15 cellular contexts compared by ENCODE assay signal in the genomic region with DNA sequence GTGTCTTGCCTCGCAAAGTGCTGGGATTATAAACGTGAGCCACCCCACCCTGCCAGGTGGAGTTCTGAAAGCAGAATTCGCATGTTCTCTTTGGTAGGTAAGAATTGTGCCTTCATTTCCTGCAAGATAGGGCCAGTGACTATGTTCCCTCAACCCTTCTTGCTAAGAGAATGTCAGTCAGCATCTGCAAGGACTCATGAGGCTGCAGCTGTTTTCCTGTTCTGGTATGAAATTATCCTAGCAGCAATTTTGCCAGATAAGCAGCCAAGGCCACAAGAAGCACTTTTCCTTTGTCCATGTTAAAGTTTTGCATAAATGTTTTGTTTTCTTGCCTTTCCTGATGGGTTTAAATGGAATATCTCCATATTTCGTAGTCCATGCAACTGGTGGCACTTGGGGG. TPM values are rescaled to one million over a fixed set of nuclear protein-coding genes. Genes with fewer than 3 reads are reported as not detected.
A peak's percentile ranks its signal among the peaks of the same experiment; 100 is the strongest.
DNase-seq lines count a peak whose midpoint lies in the region; ATAC-seq and TF ChIP-seq lines count a peak whose summit lies in the region.
"Had no signal": no experiment of that assay in that cellular context is flagged by ENCODE, and none has a peak within 500 bp of the region (broad histone marks: within the 10 kb centered on the region; RNA-seq: fewer than 3 reads in every experiment).

No MANE protein-coding gene starts in this region.

- no peak for TF ChIP-seq EP300 in ovary (IDR thresholded peaks at IDR 0.05)

- no peaks in the 10 kb centered on the region for H3F3A ChIP-seq in GM23338 (replicated peaks; ENCODE audit: low read depth)
- H3F3A ChIP-seq in MM.1S (ENCODE audit: insufficient read depth, low read length) = no peaks in the 10 kb centered on the region

- no peaks in the 10 kb centered on the region for H3K9me3 Mint-ChIP-seq in GM23338
- no peaks in the 10 kb centered on the region for H3K9me3 Mint-ChIP-seq in T-helper 2 cell treated with Interferon-gamma antibody and Interleukin-4, amounts not matched to agents 5 μg/mL and 100 μg/mL, for 36 hours

- H3K4me1 ChIP-seq in GM23338 (ENCODE audit: insufficient read depth) (no peaks in the 10 kb centered on the region), MM.1S (ENCODE audit: low read length) (peaks cover 16% of the 10 kb centered on the region; the same call in 1 of the 2 replicates), mesendoderm (ENCODE audit: control insufficient read depth, low read depth, low read length) (no peaks in the 10 kb centered on the region), ovary (ENCODE audit: insufficient read depth) (no peaks in the 10 kb centered on the region), gastrocnemius medialis (no peaks in the 10 kb centered on the region)
- H3K4me1 ChIP-seq: A549 had no signal

- no peak overlapping the region for H4K8ac ChIP-seq in mesendoderm (ENCODE audit: low read depth, low read length)

- no peak overlapping the region for H4K5ac ChIP-seq in mesendoderm (ENCODE audit: low read length)

- H3K56ac ChIP-seq in mesendoderm (ENCODE audit: low read length) = no peak overlapping the region

- H3K9ac ChIP-seq in MM.1S (ENCODE audit: low read length) = no peak overlapping the region
- H3K9ac ChIP-seq in mesendoderm (ENCODE audit: low read length) = no peak overlapping the region
- H3K9ac ChIP-seq: GM23248 had no signal

- no peaks in the 10 kb centered on the region for H3K27me3 Mint-ChIP-seq in GM23338 (ENCODE audit: insufficient read depth, low read depth, poor library complexity)
- H3K27me3 Mint-ChIP-seq in T-helper 2 cell treated with Interferon-gamma antibody and Interleukin-4, amounts not matched to agents 5 μg/mL and 100 μg/mL, for 36 hours (ENCODE audit: low read depth) = peaks cover 4% of the 10 kb centered on the region

- no peak overlapping the region for H3K4me3 ChIP-seq in GM23338
- no peak overlapping the region for H3K4me3 ChIP-seq in MM.1S (ENCODE audit: low read length)
- H3K4me3 ChIP-seq in mesendoderm (ENCODE audit: low read length) = no peak overlapping the region
- no peak overlapping the region for H3K4me3 ChIP-seq in ovary
- no peak overlapping the region for H3K4me3 ChIP-seq in gastrocnemius medialis
- H3K4me3 ChIP-seq: A549, GM12878, GM23248 had no signal

- no peak overlapping the region for H3K4me3 Mint-ChIP-seq in GM23338
- H3K4me3 Mint-ChIP-seq in T-helper 2 cell treated with Interferon-gamma antibody and Interleukin-4, amounts not matched to agents 5 μg/mL and 100 μg/mL, for 36 hours = no peak overlapping the region
- H3K4me3 Mint-ChIP-seq: CD14-positive monocyte; CD8-positive, alpha-beta T cell had no signal

- H2AFZ ChIP-seq in GM23338 = peak overlapping the region; percentile 24; the same call in 1 of the 2 replicates
- no peak overlapping the region for H2AFZ ChIP-seq in MM.1S (ENCODE audit: low read length)
- H2AFZ ChIP-seq: GM23248 had no signal

- ATAC-seq in GM23338 (no peak), HG02763 (IDR thresholded peaks at IDR 0.05; ENCODE audit: unreplicated experiment) (no peak), gastrocnemius medialis (no peak)
- ATAC-seq: A549; CD8-positive, alpha-beta T cell; GM12878 had no signal

- H3K79me1 ChIP-seq in mesendoderm (ENCODE audit: low read length) = no peaks in the 10 kb centered on the region

- no peak overlapping the region for H3K27ac ChIP-seq in GM23338 (ENCODE audit: low read depth)
- H3K27ac ChIP-seq in MM.1S (ENCODE audit: low read length) = no peak overlapping the region
- H3K27ac ChIP-seq in mesendoderm (ENCODE audit: low read depth, low read length) = no peak overlapping the region
- peak overlapping the region in 1 of 2 donors; percentile 50 for H3K27ac ChIP-seq in ovary
- no peak overlapping the region for H3K27ac ChIP-seq in gastrocnemius medialis
- H3K27ac ChIP-seq: A549, GM23248 had no signal

- H3K9me2 ChIP-seq in GM23338 (ENCODE audit: insufficient read depth) = 0 out of 2 replicates have a peak, but pooled peaks cover 6% of the 10 kb centered on the region
- H3K9me2 ChIP-seq in MM.1S (replicated peaks; ENCODE audit: insufficient read depth, low read length) = no peaks in the 10 kb centered on the region

- H4K20me1 ChIP-seq in GM23338 (replicated peaks; ENCODE audit: insufficient read depth) (no peaks in the 10 kb centered on the region), MM.1S (ENCODE audit: insufficient read depth, low read length) (no peaks in the 10 kb centered on the region)

- no peaks in the 10 kb centered on the region for H3K36me3 Mint-ChIP-seq in GM23338 (ENCODE audit: low read depth)
- no peaks in the 10 kb centered on the region for H3K36me3 Mint-ChIP-seq in T-helper 2 cell treated with Interferon-gamma antibody and Interleukin-4, amounts not matched to agents 5 μg/mL and 100 μg/mL, for 36 hours (ENCODE audit: low read depth)
- H3K36me3 Mint-ChIP-seq: CD14-positive monocyte; CD8-positive, alpha-beta T cell had no signal

- H2AK5ac ChIP-seq in mesendoderm (ENCODE audit: low read length) = no peak overlapping the region

- peak overlapping the region; percentile 12 for H3K18ac ChIP-seq in mesendoderm (ENCODE audit: low read length)

- no peaks in the 10 kb centered on the region for H3K79me2 ChIP-seq in GM23338 (replicated peaks; ENCODE audit: insufficient read depth)
- no peaks in the 10 kb centered on the region for H3K79me2 ChIP-seq in MM.1S (ENCODE audit: low read length)
- no peaks in the 10 kb centered on the region for H3K79me2 ChIP-seq in mesendoderm (ENCODE audit: control insufficient read depth, insufficient read depth, low read length)

- H3K4me1 Mint-ChIP-seq in GM23338 = peaks cover 18% of the 10 kb centered on the region
- H3K4me1 Mint-ChIP-seq in T-helper 2 cell treated with Interferon-gamma antibody and Interleukin-4, amounts not matched to agents 5 μg/mL and 100 μg/mL, for 36 hours (ENCODE audit: low read depth) = no peaks in the 10 kb centered on the region
- H3K4me1 Mint-ChIP-seq: CD14-positive monocyte had no signal

- no peak for TF ChIP-seq CTCF in GM23338 (conservative IDR thresholded peaks at IDR 0.05; ENCODE audit: low read depth in 2 of 2)
- TF ChIP-seq CTCF in MM.1S (IDR thresholded peaks at IDR 0.05; ENCODE audit: low read length) = no peak
- no peak for TF ChIP-seq CTCF in ovary (IDR thresholded peaks at IDR 0.05)
- no peak for TF ChIP-seq CTCF in gastrocnemius medialis (IDR thresholded peaks at IDR 0.05 in 4 of 5, conservative IDR thresholded peaks at IDR 0.05 in 1 of 5)

- no peak overlapping the region for H3K27ac Mint-ChIP-seq in GM23338
- no peak overlapping the region for H3K27ac Mint-ChIP-seq in T-helper 2 cell treated with Interferon-gamma antibody and Interleukin-4, amounts not matched to agents 5 μg/mL and 100 μg/mL, for 36 hours
- H3K27ac Mint-ChIP-seq: CD8-positive, alpha-beta T cell had no signal

- no CpG with 5 or more reads among the region's 4 CpGs for WGBS in mesendoderm (ENCODE audit: extremely low coverage, insufficient coverage, low lambda C conversion rate)
- 39 to 46% (median 41%) methylated on average over 4 of the region's 4 CpGs for WGBS in ovary, 3 donors

- H3K36me3 ChIP-seq in GM23338 (ENCODE audit: insufficient read depth) (no peaks in the 10 kb centered on the region), MM.1S (replicated peaks; ENCODE audit: insufficient read depth, low read length) (no peaks in the 10 kb centered on the region), mesendoderm (ENCODE audit: control insufficient read depth, insufficient read depth, low read length) (no peaks in the 10 kb centered on the region), ovary (no peaks in the 10 kb centered on the region), gastrocnemius medialis (no peaks in the 10 kb centered on the region)

- H2BK5ac ChIP-seq in mesendoderm (ENCODE audit: low read length) = no peak overlapping the region

- intact Hi-C loops in ovary (cut with DNase I) = loop anchor here in 2 of 4 donors (10.0 kb wide), 3 partner anchors 98 to 162 kb away; no protein-coding TSS in a partner anchor
- intact Hi-C loops in gastrocnemius medialis (cut with DNase I; ENCODE audit: low total_unique reads) = loop anchor here (10.0 kb wide), 1 partner anchor 112 kb away; no protein-coding TSS in a partner anchor

- no peak overlapping the region for H3K4ac ChIP-seq in mesendoderm (ENCODE audit: low read depth, low read length)

- TF ChIP-seq POLR2A in ovary (IDR thresholded peaks at IDR 0.05) = no peak
- TF ChIP-seq POLR2A in gastrocnemius medialis (IDR thresholded peaks at IDR 0.05) = no peak

- H3K4me2 ChIP-seq in GM23338 (no peak overlapping the region), MM.1S (ENCODE audit: low read depth, low read length) (no peak overlapping the region), mesendoderm (ENCODE audit: low read length) (no peak overlapping the region)
- H3K4me2 ChIP-seq: A549 had no signal

- in situ Hi-C loops in gastrocnemius medialis (cut with MboI; ENCODE audit: low sequenced_read_pairs in 4 of 4) = loop anchor here in 1 of 4 donors (10.0 to 25.0 kb wide), 2 partner anchors 90 to 162 kb away; no protein-coding TSS in a partner anchor

- no peaks in the 10 kb centered on the region for H3K27me3 ChIP-seq in GM23338 (ENCODE audit: insufficient read depth)
- no peaks in the 10 kb centered on the region for H3K27me3 ChIP-seq in MM.1S (replicated peaks; ENCODE audit: insufficient read depth, low read length)
- H3K27me3 ChIP-seq in mesendoderm (ENCODE audit: insufficient read depth, low read length, poor library complexity) = no peaks in the 10 kb centered on the region
- H3K27me3 ChIP-seq in ovary = no peaks in the 10 kb centered on the region
- no peaks in the 10 kb centered on the region for H3K27me3 ChIP-seq in gastrocnemius medialis

- H2BK120ac ChIP-seq in mesendoderm (ENCODE audit: low read depth, low read length) = no peak overlapping the region

- no peak for DNase-seq in GM23338 (ENCODE audit: low spot score)
- peak; percentile 48 for DNase-seq in MM.1S
- no peak for DNase-seq in mesendoderm
- peak in 3 of 5 donors; percentile 35 to 54 (median 47) for DNase-seq in ovary
- DNase-seq in T-helper 2 cell treated with Interferon-gamma antibody and Interleukin-4, amounts not matched to agents 5 μg/mL and 100 μg/mL, for 36 hours (ENCODE audit: low spot score) = no peak
- no peak for DNase-seq in GF-D8 (lab: John Stamatoyannopoulos, UW)
- no peak for DNase-seq in gastrocnemius medialis
- DNase-seq: CD8-positive, alpha-beta T cell; COR-L47; GM23248; H7 had no signal

- H3K9me3 ChIP-seq in MM.1S (replicated peaks; ENCODE audit: insufficient read depth, low read length) (no peaks in the 10 kb centered on the region), ovary (no peaks in the 10 kb centered on the region), gastrocnemius medialis (no peaks in the 10 kb centered on the region)
- H3K9me3 ChIP-seq: A549 had no signal

- no peak overlapping the region for H3K23ac ChIP-seq in mesendoderm (ENCODE audit: low read length)

- no peak overlapping the region for H2BK15ac ChIP-seq in mesendoderm (replicated peaks; ENCODE audit: low read depth)

TF ChIP-seq in GM23338, 12 proteins besides CTCF, POLR2A, EP300 and RAD21 (continues in another document):
- TF ChIP-seq ZNF114 (CRISPR knock-in tag; IDR thresholded peaks at IDR 0.05) = no peak
- TF ChIP-seq POLR2AphosphoS5 (IDR thresholded peaks at IDR 0.05; ENCODE audit: low read depth) = no peak

RNA-seq across cellular contexts. Expression of a gene that starts 6.8 kb away (rescaled TPM):
- 9.6 and 12.2 TPM in 2 replicates for total RNA-seq in GM23338 (2014; rRNA removed; shearing (Covaris generic))
- 2.8 and 2.9 TPM in 2 replicates for polyA plus RNA-seq in GM23338 (2016; fragmentation: Nextera tagmentation; extraction: Ambion mirVana)
- 10.2 TPM for polyA plus RNA-seq in mesendoderm (2013, experiment 1 of 2)
- 10.4 TPM for polyA plus RNA-seq in mesendoderm (2013, experiment 2 of 2)
- total RNA-seq in ovary = 10 to 100 TPM; 15.7 to 28.7 (median 19.2) TPM
- 10 to 100 TPM in 1 of 2 donors, 1 to 10 TPM in 1; 5.9 to 10.9 TPM for polyA plus RNA-seq in ovary
- 10 to 100 TPM in 1 of 4 donors, 1 to 10 TPM in 3; 4.6 to 17.9 (median 6.2) TPM for total RNA-seq in gastrocnemius medialis
- total RNA-seq: CD8-positive, alpha-beta T cell; GM12878; GM23248 had no signal
- polyA plus RNA-seq: CD14-positive monocyte, GM12878 had no signal

Comparison
In these comparisons a context has a peak if more than half of its experiments do, and no peak if none do; other contexts are left out.
1. DNase-seq: peak in MM.1S (single experiment) and ovary (3 of 5); none in GM23338 (single experiment), mesendoderm (single experiment), T-helper 2 cell treated with Interferon-gamma antibody and Interleukin-4, amounts not matched to agents 5 μg/mL and 100 μg/mL, for 36 hours (single experiment), GF-D8 (single experiment) and gastrocnemius medialis (0 of 2).